In the genomic region with DNA sequence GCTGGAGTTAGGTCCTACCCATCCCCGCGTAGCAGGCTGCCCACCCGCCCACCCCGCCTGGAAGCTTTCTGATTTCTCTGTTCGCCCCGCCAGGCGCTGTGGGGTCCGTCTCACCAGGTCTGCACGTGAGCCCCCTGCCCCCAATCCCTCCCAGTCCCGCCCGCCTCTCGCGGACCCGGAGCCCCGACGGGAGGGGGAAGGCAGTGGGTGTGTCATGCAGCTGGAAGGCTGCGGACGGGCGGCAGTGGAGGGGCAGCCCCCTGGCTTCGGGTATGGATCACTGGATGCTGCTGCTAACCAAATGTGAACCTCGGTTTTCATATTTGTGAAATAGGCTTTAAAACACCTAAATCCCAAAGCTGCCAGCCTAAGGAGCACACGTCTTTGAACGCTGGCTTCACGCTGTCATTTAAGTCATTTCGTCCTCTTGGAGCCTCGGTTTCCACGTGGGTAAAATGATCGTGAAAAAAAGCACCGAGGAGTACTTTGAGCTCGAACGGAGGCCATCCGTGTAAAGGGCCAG, we compare ENCODE assay signal across 8 cellular contexts. TPM values are rescaled to one million over a fixed set of nuclear protein-coding genes. Genes with fewer than 3 reads are reported as not detected.
DNase-seq lines count a peak whose midpoint lies in the region; ATAC-seq, FAIRE-seq and TF ChIP-seq lines count a peak whose summit lies in the region.

No MANE protein-coding gene starts in this region.

- CTCF ChIA-PET in activated CD4-positive, alpha-beta T cell treated with anti-CD3 and anti-CD28 coated beads for 36 hours (lab: Charles Lee) = interaction anchor here (0.7 kb wide), 1 partner anchor 256 kb away, joined by 3 read pairs; no protein-coding TSS in a partner anchor
- CTCF ChIA-PET in activated CD8-positive, alpha-beta T cell treated with anti-CD3 and anti-CD28 coated beads, Interleukin-2, amount 10 ng/mL, durations not matched to agents 7 days and 5 days (lab: Charles Lee) = interaction anchor here (0.8 to 1.8 kb wide), 5 partner anchors 8 to 78 kb away, joined by 3 to 6 read pairs (median 3); a partner anchor contains a TSS

- H3K27me3 ChIP-seq in thymus (ENCODE audit: control insufficient read depth, insufficient read depth) = no peaks in the 10 kb centered on the region

- POLR2A ChIA-PET in activated CD4-positive, alpha-beta T cell treated with anti-CD3 and anti-CD28 coated beads for 36 hours (lab: Charles Lee) = interaction anchor here (0.6 kb wide), 1 partner anchor 12 kb away, joined by 4 read pairs; no protein-coding TSS in a partner anchor
- POLR2A ChIA-PET in activated CD8-positive, alpha-beta T cell treated with anti-CD3 and anti-CD28 coated beads, Interleukin-2, amount 10 ng/mL, durations not matched to agents 7 days and 5 days (lab: Charles Lee) = interaction anchor here (0.7 to 0.8 kb wide), 2 partner anchors 19 to 300 kb away, joined by 3 to 5 read pairs; no protein-coding TSS in a partner anchor

- H3K9me3 Mint-ChIP-seq in activated CD4-positive, alpha-beta T cell treated with anti-CD3 and anti-CD28 coated beads for 36 hours (ENCODE audit: low read depth) = no peaks in the 10 kb centered on the region
- H3K9me3 Mint-ChIP-seq in activated CD8-positive, alpha-beta T cell treated with anti-CD3 and anti-CD28 coated beads, Interleukin-2, amount 10 ng/mL, durations not matched to agents 7 days and 5 days (ENCODE audit: insufficient read depth) = no peaks in the 10 kb centered on the region

- ATAC-seq in activated CD4-positive, alpha-beta T cell treated with anti-CD3 and anti-CD28 coated beads for 36 hours = no peak
- ATAC-seq in activated CD8-positive, alpha-beta T cell treated with anti-CD3 and anti-CD28 coated beads, Interleukin-2, amount 10 ng/mL, durations not matched to agents 7 days and 5 days = no peak
- ATAC-seq in HG02870 (IDR thresholded peaks at IDR 0.05; ENCODE audit: unreplicated experiment) = no peak

- H3K9ac ChIP-seq in kidney (ENCODE audit: low read length in 2 of 2) = peak overlapping the region in 1 of 2 donors; percentile 55

- H3K4me3 ChIP-seq in kidney (ENCODE audit: low read length in 2 of 2) (peak overlapping the region; percentile 28 to 59), thymus (ENCODE audit: low read length) (peak overlapping the region; percentile 66)

- DNase-seq in activated CD4-positive, alpha-beta T cell treated with anti-CD3 and anti-CD28 coated beads for 36 hours = no peak
- no peak for DNase-seq in activated CD4-positive, alpha-beta T cell treated with anti-CD3 and anti-CD28 coated beads, Interleukin-2, amount 50 U/mL, for 1 hour
- DNase-seq in activated CD8-positive, alpha-beta T cell treated with anti-CD3 and anti-CD28 coated beads, Interleukin-2, amount 10 ng/mL, durations not matched to agents 7 days and 5 days = no peak
- no peak for DNase-seq in kidney
- no peak for DNase-seq in NCI-H1105 (lab: John Stamatoyannopoulos, UW)
- DNase-seq in NCI-H1417 (lab: John Stamatoyannopoulos, UW) = no peak

- no peak overlapping the region for H3K27ac Mint-ChIP-seq in activated CD4-positive, alpha-beta T cell treated with anti-CD3 and anti-CD28 coated beads for 36 hours
- no peak overlapping the region for H3K27ac Mint-ChIP-seq in activated CD8-positive, alpha-beta T cell treated with anti-CD3 and anti-CD28 coated beads, Interleukin-2, amount 10 ng/mL, durations not matched to agents 7 days and 5 days

- H3K27me3 Mint-ChIP-seq in activated CD4-positive, alpha-beta T cell treated with anti-CD3 and anti-CD28 coated beads for 36 hours = peaks cover 3% of the 10 kb centered on the region
- H3K27me3 Mint-ChIP-seq in activated CD8-positive, alpha-beta T cell treated with anti-CD3 and anti-CD28 coated beads, Interleukin-2, amount 10 ng/mL, durations not matched to agents 7 days and 5 days (ENCODE audit: low read depth) = peaks cover 13% of the 10 kb centered on the region

- peaks cover 3% of the 10 kb centered on the region for H3K4me1 Mint-ChIP-seq in activated CD4-positive, alpha-beta T cell treated with anti-CD3 and anti-CD28 coated beads for 36 hours
- H3K4me1 Mint-ChIP-seq in activated CD8-positive, alpha-beta T cell treated with anti-CD3 and anti-CD28 coated beads, Interleukin-2, amount 10 ng/mL, durations not matched to agents 7 days and 5 days (ENCODE audit: low read depth) = peaks cover 7% of the 10 kb centered on the region

- H3K4me1 ChIP-seq in kidney (ENCODE audit: control insufficient read depth in 1 of 2, insufficient read depth in 1 of 2, low read depth in 1 of 2, low read length in 2 of 2) = peaks cover 2 to 4% of the 10 kb centered on the region in 2 donors
- no peaks in the 10 kb centered on the region for H3K4me1 ChIP-seq in thymus (ENCODE audit: control insufficient read depth, insufficient read depth, low read length)

- no peak for TF ChIP-seq CTCF in kidney (IDR thresholded peaks at IDR 0.05; ENCODE audit: borderline replicate concordance, extremely low read depth, insufficient read depth)

- no peak for FAIRE-seq in kidney (lab: Jason Lieb, UNC)

- peak overlapping the region; percentile 74 for H3K4me3 Mint-ChIP-seq in activated CD4-positive, alpha-beta T cell treated with anti-CD3 and anti-CD28 coated beads for 36 hours
- H3K4me3 Mint-ChIP-seq in activated CD8-positive, alpha-beta T cell treated with anti-CD3 and anti-CD28 coated beads, Interleukin-2, amount 10 ng/mL, durations not matched to agents 7 days and 5 days = peak overlapping the region; percentile 57

- 19% methylated on average over 32 of the region's 32 CpGs for WGBS in thymus

- intact Hi-C loops in activated CD4-positive, alpha-beta T cell treated with anti-CD3 and anti-CD28 coated beads for 36 hours (cut with DNase I, micrococcal nuclease) = loop anchor here in 1 of 2 experiments (1.0 to 2.0 kb wide), 2 partner anchors 20 to 77 kb away; a partner anchor contains a TSS
- intact Hi-C loops in kidney (cut with DNase I) = no loop called here

- H3K27ac ChIP-seq in kidney (ENCODE audit: low read depth in 2 of 2, low read length in 2 of 2) (no peak overlapping the region), thymus (ENCODE audit: low read depth) (no peak overlapping the region)

- no peaks in the 10 kb centered on the region for H3K9me3 ChIP-seq in kidney (ENCODE audit: control insufficient read depth in 1 of 2, low read length in 2 of 2)
- no peaks in the 10 kb centered on the region for H3K9me3 ChIP-seq in thymus (ENCODE audit: control insufficient read depth)

- no peaks in the 10 kb centered on the region for H3K36me3 Mint-ChIP-seq in activated CD4-positive, alpha-beta T cell treated with anti-CD3 and anti-CD28 coated beads for 36 hours (ENCODE audit: low read depth)
- no peaks in the 10 kb centered on the region for H3K36me3 Mint-ChIP-seq in activated CD8-positive, alpha-beta T cell treated with anti-CD3 and anti-CD28 coated beads, Interleukin-2, amount 10 ng/mL, durations not matched to agents 7 days and 5 days (ENCODE audit: low read depth)

- H3K36me3 ChIP-seq in kidney (ENCODE audit: control insufficient read depth in 1 of 2, insufficient read depth in 2 of 2, low read length in 2 of 2) (no peaks in the 10 kb centered on the region), thymus (ENCODE audit: control insufficient read depth, insufficient read depth) (no peaks in the 10 kb centered on the region)

RNA-seq across cellular contexts. Expression of a gene that starts 0.6 kb away (rescaled TPM):
- total RNA-seq in activated CD4-positive, alpha-beta T cell treated with anti-CD3 and anti-CD28 coated beads for 36 hours = 1 to 10 TPM; 1.4 to 1.9 TPM
- total RNA-seq in activated CD8-positive, alpha-beta T cell treated with anti-CD3 and anti-CD28 coated beads, Interleukin-2, amount 10 ng/mL, durations not matched to agents 7 days and 5 days = 1 to 10 TPM; 1.7 to 2.0 TPM
- 4.7 TPM for total RNA-seq in kidney
- polyA plus RNA-seq in kidney (ENCODE audit: insufficient read depth, low read depth, low replicate concordance) (4.8 TPM), thymus (5.5 TPM)

RNA-seq across cellular contexts. Expression of a gene that starts 20.8 kb away (rescaled TPM):
- 1 to 10 TPM; 5.7 to 6.6 TPM for total RNA-seq in activated CD4-positive, alpha-beta T cell treated with anti-CD3 and anti-CD28 coated beads for 36 hours
- total RNA-seq in activated CD8-positive, alpha-beta T cell treated with anti-CD3 and anti-CD28 coated beads, Interleukin-2, amount 10 ng/mL, durations not matched to agents 7 days and 5 days = 1 to 10 TPM; 8.0 to 8.7 TPM
- 8.4 TPM for total RNA-seq in kidney
- polyA plus RNA-seq in kidney (ENCODE audit: insufficient read depth, low read depth, low replicate concordance) (11.5 TPM), thymus (8.4 TPM)

RNA-seq across cellular contexts. Expression of a gene that starts 33.2 kb away (rescaled TPM):
- total RNA-seq in activated CD4-positive, alpha-beta T cell treated with anti-CD3 and anti-CD28 coated beads for 36 hours = 10 to 100 TPM; 13.8 to 16.9 TPM
- total RNA-seq in activated CD8-positive, alpha-beta T cell treated with anti-CD3 and anti-CD28 coated beads, Interleukin-2, amount 10 ng/mL, durations not matched to agents 7 days and 5 days = 10 to 100 TPM; 10.9 to 11.6 TPM
- total RNA-seq in kidney = 24.8 TPM
- polyA plus RNA-seq in kidney (ENCODE audit: insufficient read depth, low read depth, low replicate concordance) (74.7 TPM), thymus (12.3 TPM)

RNA-seq across cellular contexts. Expression of a gene that starts 41.4 kb away (rescaled TPM):
- total RNA-seq in activated CD4-positive, alpha-beta T cell treated with anti-CD3 and anti-CD28 coated beads for 36 hours = 100 to 1,000 TPM in 1 of 2 experiments, 10 to 100 TPM in 1; 61.7 to 114 TPM
- 10 to 100 TPM; 90.0 to 91.8 TPM for total RNA-seq in activated CD8-positive, alpha-beta T cell treated with anti-CD3 and anti-CD28 coated beads, Interleukin-2, amount 10 ng/mL, durations not matched to agents 7 days and 5 days
- 134 TPM for total RNA-seq in kidney
- polyA plus RNA-seq in kidney (ENCODE audit: insufficient read depth, low read depth, low replicate concordance) = 173 TPM
- 93.2 TPM for polyA plus RNA-seq in thymus
